In the genomic region with DNA sequence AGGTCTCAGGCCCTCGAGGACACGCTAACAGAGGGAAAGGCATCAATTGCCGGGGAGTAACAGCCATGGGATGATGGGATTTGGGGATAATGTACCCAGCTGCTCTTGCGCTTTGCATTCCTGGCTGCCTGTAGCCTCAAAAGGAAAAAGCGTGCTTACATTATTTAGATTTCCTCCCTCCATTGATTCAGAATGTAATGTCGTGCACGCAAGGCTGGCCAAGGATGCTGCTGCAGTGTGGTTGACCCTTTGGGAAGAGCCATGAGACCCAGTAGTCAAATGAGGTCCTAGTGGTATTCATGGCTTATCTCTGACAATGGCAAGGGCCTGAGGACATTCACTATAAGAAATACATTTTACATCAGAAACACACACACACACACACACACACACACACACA, we compare ENCODE assay signal across 24 cellular contexts.
"Had no signal": no experiment of that assay in that cellular context is flagged by ENCODE, and none has a peak within 500 bp of the region (broad histone marks: within the 10 kb centered on the region; RNA-seq: fewer than 3 reads in every experiment).

No MANE protein-coding gene starts in this region.

- DNase-seq: cerebellar nuclear complex; cortex of kidney; effector memory CD8-positive, alpha-beta T cell; gastrocnemius medialis; heart left ventricle; kidney; left cardiac atrium; stimulated activated CD4-positive, alpha-beta T cell treated with anti-CD3 and anti-CD28 coated beads, Interleukin-2, amount 100 ng/mL, for 24 hours; stimulated activated CD4-positive, alpha-beta T cell treated with anti-CD3 and anti-CD28 coated beads, Interleukin-4, amount 100 ng/mL, for 24 hours; stimulated activated naive CD4-positive, alpha-beta T cell treated with Interleukin-2 at 50 U/mL for 16 hours; stomach; thyroid gland; trophoblast cell had no signal

- H3K9ac ChIP-seq: neural progenitor cell, parathyroid adenoma had no signal

- H3K27ac Mint-ChIP-seq: effector memory CD8-positive, alpha-beta T cell; memory B cell; natural killer cell treated with Interleukin-12 subunit alpha and Interleukin-12 subunit beta and Interleukin-15 and Interleukin-18, amount 100 ng/mL, for 72 hours; neural progenitor cell; progenitor cell of endocrine pancreas; stimulated activated effector memory CD8-positive, alpha-beta T cell treated with anti-CD3 and anti-CD28 coated beads, Interleukin-12 subunit alpha, Interleukin-12 subunit beta, amount 100 ng/mL, for 72 hours had no signal

- H3K36me3 ChIP-seq: gastrocnemius medialis, neural progenitor cell, stomach, thyroid gland had no signal

- H3K4me3 Mint-ChIP-seq: effector memory CD8-positive, alpha-beta T cell; memory B cell; natural killer cell treated with Interleukin-12 subunit alpha and Interleukin-12 subunit beta and Interleukin-15 and Interleukin-18, amount 100 ng/mL, for 72 hours; neural progenitor cell; stimulated activated effector memory CD8-positive, alpha-beta T cell treated with anti-CD3 and anti-CD28 coated beads, Interleukin-12 subunit alpha, Interleukin-12 subunit beta, amount 100 ng/mL, for 72 hours had no signal

- H3K4me2 ChIP-seq: hepatocyte, neural progenitor cell, smooth muscle cell had no signal

- H3K4me1 ChIP-seq: parathyroid adenoma, thyroid gland had no signal

- H3K27ac ChIP-seq: gastrocnemius medialis, heart left ventricle, hepatocyte, neural progenitor cell, parathyroid adenoma, right atrium auricular region, stomach, thyroid gland had no signal

- H3K4me3 ChIP-seq: gastrocnemius medialis, heart left ventricle, hepatocyte, lung, neural progenitor cell, right atrium auricular region, smooth muscle cell, stomach, thyroid gland had no signal

- H3K36me3 Mint-ChIP-seq: memory B cell; natural killer cell treated with Interleukin-12 subunit alpha and Interleukin-12 subunit beta and Interleukin-15 and Interleukin-18, amount 100 ng/mL, for 72 hours; neural progenitor cell had no signal

- H3K79me2 ChIP-seq: hepatocyte, parathyroid adenoma had no signal

- H3K9me3 ChIP-seq: gastrocnemius medialis, heart left ventricle, right atrium auricular region, stomach, thyroid gland had no signal

- ATAC-seq: effector memory CD8-positive, alpha-beta T cell; gastrocnemius medialis; heart left ventricle; left cardiac atrium; natural killer cell treated with Interleukin-12 subunit alpha and Interleukin-12 subunit beta and Interleukin-15 and Interleukin-18, amount 100 ng/mL, for 72 hours; sciatic nerve; stimulated activated effector memory CD8-positive, alpha-beta T cell treated with anti-CD3 and anti-CD28 coated beads, Interleukin-12 subunit alpha, Interleukin-12 subunit beta, amount 100 ng/mL, for 72 hours had no signal

- H3K27me3 ChIP-seq: neural progenitor cell, right atrium auricular region, thyroid gland had no signal

- H3K9me3 Mint-ChIP-seq: effector memory CD8-positive, alpha-beta T cell; memory B cell; natural killer cell treated with Interleukin-12 subunit alpha and Interleukin-12 subunit beta and Interleukin-15 and Interleukin-18, amount 100 ng/mL, for 72 hours; neural progenitor cell; stimulated activated effector memory CD8-positive, alpha-beta T cell treated with anti-CD3 and anti-CD28 coated beads, Interleukin-12 subunit alpha, Interleukin-12 subunit beta, amount 100 ng/mL, for 72 hours had no signal

- H2AFZ ChIP-seq: hepatocyte, neural progenitor cell, parathyroid adenoma had no signal
